8 cellular contexts compared by ENCODE assay signal in the genomic region with DNA sequence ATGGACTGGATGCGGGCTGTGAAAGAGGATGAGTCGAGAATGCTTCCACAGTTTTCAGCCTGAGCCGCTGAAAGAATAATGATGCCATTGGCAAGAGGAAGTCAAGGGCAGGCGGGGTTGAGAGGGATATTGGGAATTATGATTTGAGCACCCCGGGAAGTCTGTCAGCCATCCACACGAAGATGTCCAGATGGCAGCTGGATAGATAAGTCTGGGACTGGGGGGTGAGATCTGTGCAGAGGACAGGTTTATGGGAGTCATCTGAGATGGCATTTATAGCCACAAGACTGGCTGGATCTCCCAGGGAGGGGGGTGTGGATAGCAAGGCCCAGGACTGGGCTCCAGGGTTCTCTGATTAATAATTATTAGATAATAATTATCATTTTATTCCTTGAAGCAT. TPM values are rescaled to one million over a fixed set of nuclear protein-coding genes. Genes with fewer than 3 reads are reported as not detected.
DNase-seq lines count a peak whose midpoint lies in the region; ATAC-seq and TF ChIP-seq lines count a peak whose summit lies in the region.

No MANE protein-coding gene starts in this region.

- H3K4me3 ChIP-seq in HFF-Myc (replicated peaks; ENCODE audit: low read depth, low read length), result peak overlapping the region; percentile 18; the same call in 1 of the 2 replicates
- no peak overlapping the region for H3K4me3 ChIP-seq in SJSA1
- no peak overlapping the region for H3K4me3 ChIP-seq in lower lobe of right lung
- H3K4me3 ChIP-seq in stomach smooth muscle (ENCODE audit: low read length in 2 of 2), result peak overlapping the region; percentile 1 to 69
- no peak overlapping the region for H3K4me3 ChIP-seq in lower leg skin (ENCODE audit: low read depth, poor library complexity, severe bottlenecking)
- H3K4me3 ChIP-seq in H7 (ENCODE audit: insufficient read depth, low read depth, low read length), result no peak overlapping the region

- DNase-seq in HFF-Myc (ENCODE audit: extremely low read depth, low read depth), result no peak
- DNase-seq in SJSA1 (ENCODE audit: low read depth in 1 of 2, low spot score in 2 of 2), result no peak
- no peak for DNase-seq in lower lobe of right lung
- no peak for DNase-seq in NCI-H1105 (lab: John Stamatoyannopoulos, UW)
- no peak for DNase-seq in lower leg skin (ENCODE audit: low spot score in 2 of 2)
- DNase-seq in SK-N-DZ (ENCODE audit: low spot score), result no peak
- DNase-seq in H7, result no peak

- TF ChIP-seq CTCF in HFF-Myc (IDR thresholded peaks at IDR 0.05; ENCODE audit: low read depth, low read length, missing control alignments) (no peak), lower lobe of right lung (IDR thresholded peaks at IDR 0.05) (no peak), lower leg skin (IDR thresholded peaks at IDR 0.05) (no peak)

- no peak for ATAC-seq in lower lobe of right lung

- TF ChIP-seq POLR2A in lower leg skin (IDR thresholded peaks at IDR 0.05), result no peak

- H3K27me3 ChIP-seq in SJSA1 (replicated peaks) (no peaks in the 10 kb centered on the region), lower lobe of right lung (ENCODE audit: low read depth) (no peaks in the 10 kb centered on the region), stomach smooth muscle (ENCODE audit: control insufficient read depth in 1 of 2, insufficient read depth in 2 of 2, low read length in 2 of 2) (no peaks in the 10 kb centered on the region), H7 (ENCODE audit: control insufficient read depth, insufficient read depth, low read length) (no peaks in the 10 kb centered on the region)

- H3K36me3 ChIP-seq in SJSA1 (no peaks in the 10 kb centered on the region; the same call in 1 of the 2 replicates), lower lobe of right lung (no peaks in the 10 kb centered on the region), stomach smooth muscle (ENCODE audit: control insufficient read depth in 2 of 2, insufficient read depth in 2 of 2, low read length in 2 of 2) (no peaks in the 10 kb centered on the region), H7 (replicated peaks; ENCODE audit: control insufficient read depth, insufficient read depth, low read length) (0 out of 2 replicates have a peak, but pooled peaks cover 2% of the 10 kb centered on the region)

- 61% methylated on average over 6 of the region's 6 CpGs for WGBS in lower leg skin, 2 donors

- H3K9me3 ChIP-seq in SJSA1 (replicated peaks) (no peaks in the 10 kb centered on the region), lower lobe of right lung (no peaks in the 10 kb centered on the region), stomach smooth muscle (ENCODE audit: control insufficient read depth in 2 of 2, low read length in 2 of 2) (no peaks in the 10 kb centered on the region)

- intact Hi-C loops in lower lobe of right lung (cut with DNase I), result no loop called here
- intact Hi-C loops in lower leg skin (cut with DNase I; ENCODE audit: low total_unique reads), result no loop called here

- peaks cover 17% of the 10 kb centered on the region for H3K4me1 ChIP-seq in SJSA1 (replicated peaks)
- H3K4me1 ChIP-seq in lower lobe of right lung, result peaks cover 38% of the 10 kb centered on the region
- H3K4me1 ChIP-seq in stomach smooth muscle (ENCODE audit: control insufficient read depth, insufficient read depth, low read length), result peaks cover 41% of the 10 kb centered on the region

- H3K9ac ChIP-seq in stomach smooth muscle (ENCODE audit: low read length in 2 of 2), result peak overlapping the region in 1 of 2 donors; percentile 64

- H3K27ac ChIP-seq in SJSA1, result 0 out of 2 replicates have a peak overlapping the region, but pooled peaks have one; percentile 29
- peak overlapping the region; percentile 74 for H3K27ac ChIP-seq in lower lobe of right lung
- H3K27ac ChIP-seq in stomach smooth muscle (ENCODE audit: low read length), result peak overlapping the region; percentile 78

RNA-seq across cellular contexts. Expression of gene STIP1, which starts 5.1 kb away (rescaled TPM):
- total RNA-seq in SJSA1 (2014; rRNA removed; shearing (Covaris generic)), result 402 and 488 TPM in 2 replicates
- total RNA-seq in lower lobe of right lung (125 TPM), lower leg skin (10 to 100 TPM; 67.5 to 86.0 (median 78.3) TPM)
- polyA plus RNA-seq in SK-N-DZ (2014; cell fraction: cytosol; rRNA removed), result 397 and 406 TPM in 2 replicates
- polyA plus RNA-seq in SK-N-DZ (2014; cell fraction: nucleus; rRNA removed), result 211 and 259 TPM in 2 replicates
- total RNA-seq in H7 (2014; rRNA removed; shearing (Covaris generic)), result 263 and 278 TPM in 2 replicates

RNA-seq across cellular contexts. Expression of gene MACROD1, which starts 15.0 kb away (rescaled TPM):
- 17.6 and 22.6 TPM in 2 replicates for total RNA-seq in SJSA1 (2014; rRNA removed; shearing (Covaris generic))
- 15.0 TPM for total RNA-seq in lower lobe of right lung
- total RNA-seq in lower leg skin, result 10 to 100 TPM; 44.8 to 74.8 (median 55.6) TPM
- polyA plus RNA-seq in SK-N-DZ (2014; cell fraction: cytosol; rRNA removed), result 94.8 and 105 TPM in 2 replicates
- 242 and 318 TPM in 2 replicates for polyA plus RNA-seq in SK-N-DZ (2014; cell fraction: nucleus; rRNA removed)
- total RNA-seq in H7 (2014; rRNA removed; shearing (Covaris generic)), result 30.9 and 52.9 TPM in 2 replicates

RNA-seq across cellular contexts. Expression of gene FERMT3, which starts 25.6 kb away (rescaled TPM):
- 0.84 TPM in 1 of 2 replicates, not detected in the other for total RNA-seq in SJSA1 (2014; rRNA removed; shearing (Covaris generic))
- total RNA-seq in lower lobe of right lung, result 92.0 TPM
- total RNA-seq in lower leg skin, result 10 to 100 TPM in 2 of 4 donors, 1 to 10 TPM in 2; 5.1 to 10.5 (median 8.9) TPM
- 0.28 and 0.53 TPM in 2 replicates for polyA plus RNA-seq in SK-N-DZ (2014; cell fraction: cytosol; rRNA removed)
- 2.9 and 7.2 TPM in 2 replicates for polyA plus RNA-seq in SK-N-DZ (2014; cell fraction: nucleus; rRNA removed)
- total RNA-seq in H7 (2014; rRNA removed; shearing (Covaris generic)), result 0.15 and 0.80 TPM in 2 replicates

RNA-seq across cellular contexts. Expression of gene TRPT1, which starts 45.1 kb away (rescaled TPM):
- total RNA-seq in SJSA1 (2014; rRNA removed; shearing (Covaris generic)), result 49.4 and 50.2 TPM in 2 replicates
- total RNA-seq in lower lobe of right lung, result 27.8 TPM
- total RNA-seq in lower leg skin, result 10 to 100 TPM; 36.9 to 66.6 (median 44.1) TPM
- 65.4 and 118 TPM in 2 replicates for polyA plus RNA-seq in SK-N-DZ (2014; cell fraction: cytosol; rRNA removed)
- polyA plus RNA-seq in SK-N-DZ (2014; cell fraction: nucleus; rRNA removed), result 120 and 166 TPM in 2 replicates
- 75.6 and 76.0 TPM in 2 replicates for total RNA-seq in H7 (2014; rRNA removed; shearing (Covaris generic))

RNA-seq across cellular contexts. Expression of gene NUDT22, which starts 45.2 kb away (rescaled TPM):
- total RNA-seq in SJSA1 (2014; rRNA removed; shearing (Covaris generic)), result 81.5 and 152 TPM in 2 replicates
- total RNA-seq in lower lobe of right lung (45.0 TPM), lower leg skin (10 to 100 TPM; 44.7 to 75.6 (median 68.3) TPM)
- 30.1 and 33.8 TPM in 2 replicates for polyA plus RNA-seq in SK-N-DZ (2014; cell fraction: cytosol; rRNA removed)
- 72.0 and 74.4 TPM in 2 replicates for polyA plus RNA-seq in SK-N-DZ (2014; cell fraction: nucleus; rRNA removed)
- 73.3 and 75.9 TPM in 2 replicates for total RNA-seq in H7 (2014; rRNA removed; shearing (Covaris generic))

Comparison
In these comparisons a context has a peak if more than half of its experiments do, and no peak if none do; other contexts are left out.
1. H3K4me3 ChIP-seq: peak in HFF-Myc (single experiment) and stomach smooth muscle (2 of 2); none in SJSA1 (single experiment), lower lobe of right lung (single experiment), lower leg skin (single experiment) and H7 (single experiment).
2. Peak in every context shown above with its lines, with median percentiles within 50 percentile points of each other: H3K27ac ChIP-seq.